Comparison of ENCODE assay signal across 19 cellular contexts in the genomic region with DNA sequence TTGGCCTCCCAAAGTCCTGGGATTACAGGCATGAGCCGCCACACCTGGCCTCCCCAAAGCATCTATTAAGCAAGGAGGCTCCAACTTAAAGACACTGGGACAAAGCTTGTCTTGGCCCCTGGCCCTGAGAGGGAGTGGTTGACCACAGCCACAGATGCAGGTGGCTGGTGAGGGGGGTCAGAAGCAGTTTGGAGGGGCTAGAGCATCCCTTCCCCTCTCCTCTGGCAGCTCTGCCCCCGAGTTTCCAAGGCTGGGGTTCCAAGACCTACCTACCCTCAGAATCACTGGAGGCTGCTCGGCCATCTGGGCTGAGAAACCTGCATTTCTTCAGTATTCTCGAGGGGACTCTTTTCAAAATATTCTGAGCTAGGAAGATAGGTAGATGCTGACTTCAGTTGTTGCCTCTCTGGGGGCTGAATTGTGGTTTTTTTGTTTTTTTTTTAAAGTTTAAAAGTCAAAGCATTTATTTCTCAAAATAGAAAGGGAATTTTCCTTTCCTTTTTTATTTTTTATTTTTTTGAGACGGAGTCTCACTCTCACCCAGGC. TPM values are rescaled to one million over a fixed set of nuclear protein-coding genes. Genes with fewer than 3 reads are reported as not detected.
DNase-seq lines count a peak whose midpoint lies in the region; ATAC-seq and TF ChIP-seq lines count a peak whose summit lies in the region.
"Had no signal": no experiment of that assay in that cellular context is flagged by ENCODE, and none has a peak within 500 bp of the region (broad histone marks: within the 10 kb centered on the region; RNA-seq: fewer than 3 reads in every experiment).

No MANE protein-coding gene starts in this region.

- no peak overlapping the region for H2AK5ac ChIP-seq in trophoblast cell (ENCODE audit: low read length)

- H3K4me3 ChIP-seq in HEK293 (ENCODE audit: low read depth, low read length) (no peak overlapping the region), trophoblast cell (ENCODE audit: low read depth, low read length) (no peak overlapping the region)
- H3K4me3 ChIP-seq: ascending aorta, colonic mucosa had no signal

- CTCF ChIA-PET in HEK293 (lab: Yijun Ruan, JAX), result interaction anchor here (0.7 kb wide), 1 partner anchor 27 kb away, joined by 4 read pairs; no protein-coding TSS in a partner anchor

- no CpG with 5 or more reads among the region's 5 CpGs for WGBS in trophoblast cell (ENCODE audit: extremely low coverage, insufficient coverage, insufficient read length)

- no peak overlapping the region for H3K27ac ChIP-seq in HEK293 (ENCODE audit: extremely low read depth, low read depth, low read length)
- no peak overlapping the region for H3K27ac ChIP-seq in trophoblast cell (ENCODE audit: low read depth, low read length)
- H3K27ac ChIP-seq: ascending aorta, colonic mucosa had no signal

- H3K4me3 Mint-ChIP-seq in activated CD4-positive, alpha-beta T cell treated with anti-CD3 and anti-CD28 coated beads, Interleukin-2, amount 10 ng/mL, durations not matched to agents 24 days and 14 days, result no peak overlapping the region
- H3K4me3 Mint-ChIP-seq in activated naive CD8-positive, alpha-beta T cell, result no peak overlapping the region

- H3K9me3 ChIP-seq in HEK293 (ENCODE audit: control insufficient read depth, insufficient read depth, low read depth, low read length) (no peaks in the 10 kb centered on the region), trophoblast cell (ENCODE audit: insufficient read depth, low read depth, low read length) (no peaks in the 10 kb centered on the region)
- H3K9me3 ChIP-seq: ascending aorta, colonic mucosa had no signal

- H3K4me1 ChIP-seq in HEK293 (ENCODE audit: control insufficient read depth, insufficient read depth, low read length) (no peaks in the 10 kb centered on the region), trophoblast cell (ENCODE audit: control insufficient read depth in 1 of 2, insufficient read depth in 2 of 2, low read length in 2 of 2) (peaks cover 18 to 28% of the 10 kb centered on the region in 2 experiments)

- no peaks in the 10 kb centered on the region for H3K36me3 ChIP-seq in HEK293 (ENCODE audit: control insufficient read depth in 2 of 2, insufficient read depth in 1 of 2, low read length in 2 of 2)
- no peaks in the 10 kb centered on the region for H3K36me3 ChIP-seq in trophoblast cell (ENCODE audit: control insufficient read depth in 1 of 2, insufficient read depth in 2 of 2, low read length in 2 of 2)
- H3K36me3 ChIP-seq: ascending aorta, colonic mucosa had no signal

- no peak overlapping the region for H3K4me2 ChIP-seq in trophoblast cell (ENCODE audit: low read length)

- peaks cover 15% of the 10 kb centered on the region for H3K79me1 ChIP-seq in trophoblast cell (ENCODE audit: low read length)

- DNase-seq in activated CD4-positive, alpha-beta T cell treated with anti-CD3 and anti-CD28 coated beads, Interleukin-2, amount 10 ng/mL, durations not matched to agents 24 days and 14 days, result peak; percentile 57
- DNase-seq in activated CD4-positive, alpha-beta T cell treated with anti-CD3 and anti-CD28 coated beads for 4 hours, result no peak
- no peak for DNase-seq in trophoblast cell
- no peak for DNase-seq in NCI-H446 (lab: John Stamatoyannopoulos, UW)
- DNase-seq: activated CD8-positive, alpha-beta memory T cell treated with anti-CD3 and anti-CD28 coated beads, Interleukin-2, amount 50 U/mL, for 4 hours; Calu3; colonic mucosa; naive B cell; NCI-H2029 treated with DMSO at 0.1 percent for 48 hours; NCI-H748 treated with DMSO at 0.1 percent for 48 hours; retina; SHP77 treated with DMSO at 0.1 percent for 48 hours; stimulated activated CD4-positive, alpha-beta T cell treated with anti-CD3 and anti-CD28 coated beads, Interleukin-2, amount 100 ng/mL, for 24 hours had no signal

- TF ChIP-seq CTCF in HEK293 (tag by site-specific recombination; IDR thresholded peaks at IDR 0.05), result no peak

- H3K18ac ChIP-seq in trophoblast cell (ENCODE audit: low read length), result no peak overlapping the region

- no peak for ATAC-seq in HG03521 (IDR thresholded peaks at IDR 0.05; ENCODE audit: unreplicated experiment)
- no peak for ATAC-seq in GM19467 (IDR thresholded peaks at IDR 0.05; ENCODE audit: unreplicated experiment)
- ATAC-seq: esophagus mucosa had no signal

- no peaks in the 10 kb centered on the region for H3K36me3 Mint-ChIP-seq in activated CD4-positive, alpha-beta T cell treated with anti-CD3 and anti-CD28 coated beads, Interleukin-2, amount 10 ng/mL, durations not matched to agents 24 days and 14 days (ENCODE audit: low read depth)
- H3K36me3 Mint-ChIP-seq in activated naive CD8-positive, alpha-beta T cell, result no peaks in the 10 kb centered on the region
- H3K36me3 Mint-ChIP-seq: naive B cell had no signal

- no peak overlapping the region for H3K9ac ChIP-seq in trophoblast cell (ENCODE audit: low read length)

- H3K27ac Mint-ChIP-seq in activated CD4-positive, alpha-beta T cell treated with anti-CD3 and anti-CD28 coated beads, Interleukin-2, amount 10 ng/mL, durations not matched to agents 24 days and 14 days, result peak overlapping the region; percentile 89
- H3K27ac Mint-ChIP-seq in activated naive CD8-positive, alpha-beta T cell, result peak overlapping the region; percentile 73

- H3K4ac ChIP-seq in trophoblast cell (ENCODE audit: low read depth, low read length), result no peak overlapping the region

- no peak overlapping the region for H2AFZ ChIP-seq in trophoblast cell (ENCODE audit: insufficient read depth, low read length, poor library complexity)

- no peak overlapping the region for H4K91ac ChIP-seq in trophoblast cell (ENCODE audit: low read depth, low read length)

- H2BK12ac ChIP-seq in trophoblast cell (ENCODE audit: low read length), result peak overlapping the region; percentile 61

- no peak overlapping the region for H4K12ac ChIP-seq in trophoblast cell (ENCODE audit: low read depth, low read length)

- H3K14ac ChIP-seq in trophoblast cell (ENCODE audit: low read length), result no peak overlapping the region

- H4K8ac ChIP-seq in trophoblast cell (ENCODE audit: low read depth, low read length), result no peak overlapping the region

- no peaks in the 10 kb centered on the region for H3K9me3 Mint-ChIP-seq in activated CD4-positive, alpha-beta T cell treated with anti-CD3 and anti-CD28 coated beads, Interleukin-2, amount 10 ng/mL, durations not matched to agents 24 days and 14 days
- H3K9me3 Mint-ChIP-seq in activated naive CD8-positive, alpha-beta T cell (ENCODE audit: low read depth), result no peaks in the 10 kb centered on the region
- H3K9me3 Mint-ChIP-seq: naive B cell had no signal

- no peak overlapping the region for H2BK5ac ChIP-seq in trophoblast cell (ENCODE audit: low read depth, low read length, poor library complexity)

- intact Hi-C loops in activated CD4-positive, alpha-beta T cell treated with anti-CD3 and anti-CD28 coated beads, Interleukin-2, amount 10 ng/mL, durations not matched to agents 24 days and 14 days (cut with micrococcal nuclease), result no loop called here

- H3K23ac ChIP-seq in trophoblast cell (ENCODE audit: low read length), result no peak overlapping the region

- no peaks in the 10 kb centered on the region for H3K27me3 ChIP-seq in trophoblast cell (ENCODE audit: insufficient read depth, low read length)
- H3K27me3 ChIP-seq: ascending aorta, colonic mucosa had no signal

- peaks cover 54% of the 10 kb centered on the region for H3K4me1 Mint-ChIP-seq in activated CD4-positive, alpha-beta T cell treated with anti-CD3 and anti-CD28 coated beads, Interleukin-2, amount 10 ng/mL, durations not matched to agents 24 days and 14 days
- peaks cover 66% of the 10 kb centered on the region for H3K4me1 Mint-ChIP-seq in activated naive CD8-positive, alpha-beta T cell (ENCODE audit: low read depth)

- peaks cover 3% of the 10 kb centered on the region for H3K79me2 ChIP-seq in trophoblast cell (ENCODE audit: control insufficient read depth, insufficient read depth, low read length, poor library complexity)

- no peaks in the 10 kb centered on the region for H3K27me3 Mint-ChIP-seq in activated CD4-positive, alpha-beta T cell treated with anti-CD3 and anti-CD28 coated beads, Interleukin-2, amount 10 ng/mL, durations not matched to agents 24 days and 14 days
- no peaks in the 10 kb centered on the region for H3K27me3 Mint-ChIP-seq in activated naive CD8-positive, alpha-beta T cell
- H3K27me3 Mint-ChIP-seq: naive B cell had no signal

- POLR2A ChIA-PET in HEK293 (lab: Yijun Ruan, JAX), result interaction anchor here (0.7 kb wide), 1 partner anchor 1466 kb away, joined by 7 read pairs; a partner anchor contains a TSS

- no peak overlapping the region for H2BK120ac ChIP-seq in trophoblast cell (ENCODE audit: insufficient read depth, low read length, poor library complexity)

TF ChIP-seq in HEK293, 187 proteins besides CTCF, POLR2A, EP300 and RAD21:
- TF ChIP-seq PRDM1 (tag by site-specific recombination; IDR thresholded peaks at IDR 0.05), result peak; percentile 58
- TF ChIP-seq, protein P1, sequence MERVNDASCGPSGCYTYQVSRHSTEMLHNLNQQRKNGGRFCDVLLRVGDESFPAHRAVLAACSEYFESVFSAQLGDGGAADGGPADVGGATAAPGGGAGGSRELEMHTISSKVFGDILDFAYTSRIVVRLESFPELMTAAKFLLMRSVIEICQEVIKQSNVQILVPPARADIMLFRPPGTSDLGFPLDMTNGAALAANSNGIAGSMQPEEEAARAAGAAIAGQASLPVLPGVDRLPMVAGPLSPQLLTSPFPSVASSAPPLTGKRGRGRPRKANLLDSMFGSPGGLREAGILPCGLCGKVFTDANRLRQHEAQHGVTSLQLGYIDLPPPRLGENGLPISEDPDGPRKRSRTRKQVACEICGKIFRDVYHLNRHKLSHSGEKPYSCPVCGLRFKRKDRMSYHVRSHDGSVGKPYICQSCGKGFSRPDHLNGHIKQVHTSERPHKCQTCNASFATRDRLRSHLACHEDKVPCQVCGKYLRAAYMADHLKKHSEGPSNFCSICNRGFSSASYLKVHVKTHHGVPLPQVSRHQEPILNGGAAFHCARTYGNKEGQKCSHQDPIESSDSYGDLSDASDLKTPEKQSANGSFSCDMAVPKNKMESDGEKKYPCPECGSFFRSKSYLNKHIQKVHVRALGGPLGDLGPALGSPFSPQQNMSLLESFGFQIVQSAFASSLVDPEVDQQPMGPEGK (tag by site-specific recombination; IDR thresholded peaks at IDR 0.05), result no peak
TF ChIP-seq in HEK293: peak in this region for 1.

RNA-seq across cellular contexts. Expression of gene DDIT4, which starts 32.6 kb away (rescaled TPM):
- total RNA-seq in activated CD4-positive, alpha-beta T cell treated with anti-CD3 and anti-CD28 coated beads, Interleukin-2, amount 10 ng/mL, durations not matched to agents 24 days and 14 days, result 260 and 271 TPM in 2 replicates
- polyA plus RNA-seq in trophoblast cell (2013), result 175 and 178 TPM in 2 replicates

RNA-seq across cellular contexts. Expression of gene DNAJB12, which starts 48.4 kb away (rescaled TPM):
- 32.5 and 35.1 TPM in 2 replicates for total RNA-seq in activated CD4-positive, alpha-beta T cell treated with anti-CD3 and anti-CD28 coated beads, Interleukin-2, amount 10 ng/mL, durations not matched to agents 24 days and 14 days
- polyA plus RNA-seq in trophoblast cell (2013), result 17.3 and 17.4 TPM in 2 replicates
